ENCODE assay signal across 24 cellular contexts in genomic region chr10:33594475-33594874, GRCh38.
"Had no signal": no experiment of that assay in that cellular context is flagged by ENCODE, and none has a peak within 500 bp of the region (broad histone marks: within the 10 kb centered on the region; RNA-seq: fewer than 3 reads in every experiment).

No MANE protein-coding gene starts in this region.

- DNase-seq: activated CD4-positive, alpha-beta T cell treated with anti-CD3 and anti-CD28 coated beads for 1 hour; activated CD4-positive, alpha-beta T cell treated with anti-CD3 and anti-CD28 coated beads, Interleukin-2, amount 50 U/mL, for 1 hour; activated CD8-positive, alpha-beta T cell treated with anti-CD3 and anti-CD28 coated beads for 36 hours; activated naive CD8-positive, alpha-beta T cell treated with anti-CD3 and anti-CD28 coated beads, Interleukin-2, amount 50 U/mL, for 24 hours; activated T-cell treated with anti-CD3 and anti-CD28 coated beads, Interleukin-2, amount 50 U/mL, for 4 hours; amygdala; caudate nucleus; cortex of kidney; effector memory CD8-positive, alpha-beta T cell; heart right ventricle; left colon; midbrain; naive thymus-derived CD4-positive, alpha-beta T cell; occipital lobe; right lobe of liver; stimulated activated CD4-positive, alpha-beta T cell treated with anti-CD3 and anti-CD28 coated beads, Interleukin-2, amount 100 ng/mL, for 48 hours; stimulated activated naive CD8-positive, alpha-beta T cell treated with anti-CD3 and anti-CD28 coated beads, Interleukin-15, Interleukin-2, amounts not matched to agents 100 U/mL and 50 U/mL, for 24 hours; T-helper 2 cell; testis; transverse colon had no signal

- H3K4me2 ChIP-seq: neural progenitor cell had no signal

- H3K36me3 ChIP-seq: heart right ventricle, neural progenitor cell, right lobe of liver, transverse colon had no signal

- H3K36me3 Mint-ChIP-seq: activated naive CD4-positive, alpha-beta T cell treated with anti-CD3 and anti-CD28 coated beads, Interleukin-2, amount 50 U/mL, for 24 hours; neural progenitor cell had no signal

- H3K27ac Mint-ChIP-seq: activated CD8-positive, alpha-beta T cell treated with anti-CD3 and anti-CD28 coated beads for 36 hours; activated naive CD4-positive, alpha-beta T cell treated with anti-CD3 and anti-CD28 coated beads, Interleukin-2, amount 50 U/mL, for 24 hours; activated naive CD8-positive, alpha-beta T cell treated with anti-CD3 and anti-CD28 coated beads, Interleukin-2, amount 50 U/mL, for 24 hours; activated T-helper 2 cell treated with anti-CD3 and anti-CD28 coated beads, Interferon-gamma antibody, Interleukin-2, Interleukin-4, amounts not matched to agents 10 μg/mL and 5 μg/mL and 100 μg/mL, durations not matched to agents 14 hours and 24 hours and 36 hours; effector memory CD8-positive, alpha-beta T cell; neural progenitor cell; WTC11 had no signal

- H3K27me3 ChIP-seq: heart right ventricle, neural progenitor cell, right lobe of liver, testis, transverse colon had no signal

- H3K4me1 Mint-ChIP-seq: activated naive CD4-positive, alpha-beta T cell treated with anti-CD3 and anti-CD28 coated beads, Interleukin-2, amount 50 U/mL, for 24 hours; activated naive CD8-positive, alpha-beta T cell treated with anti-CD3 and anti-CD28 coated beads, Interleukin-2, amount 50 U/mL, for 24 hours; naive thymus-derived CD4-positive, alpha-beta T cell; WTC11 had no signal

- H3K4me3 Mint-ChIP-seq: activated CD8-positive, alpha-beta T cell treated with anti-CD3 and anti-CD28 coated beads for 36 hours; activated naive CD4-positive, alpha-beta T cell treated with anti-CD3 and anti-CD28 coated beads, Interleukin-2, amount 50 U/mL, for 24 hours; activated naive CD8-positive, alpha-beta T cell treated with anti-CD3 and anti-CD28 coated beads, Interleukin-2, amount 50 U/mL, for 24 hours; activated T-cell treated with anti-CD3 and anti-CD28 coated beads, Interleukin-2, amount 50 U/mL, for 4 hours; effector memory CD8-positive, alpha-beta T cell; naive thymus-derived CD4-positive, alpha-beta T cell; neural progenitor cell; WTC11 had no signal

- H3K27ac ChIP-seq: heart right ventricle, neural progenitor cell, right lobe of liver, testis, transverse colon had no signal

- H2AFZ ChIP-seq: neural progenitor cell had no signal

- H3K4me1 ChIP-seq: heart right ventricle, right lobe of liver, testis, transverse colon had no signal

- ATAC-seq: activated CD8-positive, alpha-beta T cell treated with anti-CD3 and anti-CD28 coated beads for 36 hours; activated naive CD8-positive, alpha-beta T cell treated with anti-CD3 and anti-CD28 coated beads, Interleukin-2, amount 50 U/mL, for 24 hours; activated T-cell treated with anti-CD3 and anti-CD28 coated beads, Interleukin-2, amount 50 U/mL, for 4 hours; effector memory CD8-positive, alpha-beta T cell; heart right ventricle; left colon; naive thymus-derived CD4-positive, alpha-beta T cell; right lobe of liver; stimulated activated naive CD8-positive, alpha-beta T cell treated with anti-CD3 and anti-CD28 coated beads, Interleukin-15, Interleukin-2, amounts not matched to agents 100 U/mL and 50 U/mL, for 24 hours; WTC11 had no signal

- H3K4me3 ChIP-seq: heart right ventricle, neural progenitor cell, right lobe of liver, testis, transverse colon had no signal
